Comparison of ENCODE assay signal across 24 cellular contexts in genomic region chr17:47624727-47625068, GRCh38. TPM values are rescaled to one million over a fixed set of nuclear protein-coding genes. Genes with fewer than 3 reads are reported as not detected.
A peak's percentile ranks its signal among the peaks of the same experiment; 100 is the strongest.
DNase-seq lines count a peak whose midpoint lies in the region; ATAC-seq, FAIRE-seq and TF ChIP-seq lines count a peak whose summit lies in the region.
"Had no signal": no experiment of that assay in that cellular context is flagged by ENCODE, and none has a peak within 500 bp of the region (broad histone marks: within the 10 kb centered on the region; RNA-seq: fewer than 3 reads in every experiment).

No MANE protein-coding gene starts in this region.

- H3K4me2 ChIP-seq in MM.1S (ENCODE audit: low read depth, low read length) (peak overlapping the region; percentile 46), HepG2 (ENCODE audit: low read depth, low read length) (no peak overlapping the region)

- H3K27me3 ChIP-seq in MM.1S (replicated peaks; ENCODE audit: insufficient read depth, low read length) (no peaks in the 10 kb centered on the region), HepG2 (ENCODE audit: control insufficient read depth in 1 of 2, insufficient read depth in 2 of 2, low read length in 2 of 2) (no peaks in the 10 kb centered on the region), MG63 (no peaks in the 10 kb centered on the region)
- H3K27me3 ChIP-seq: BE2C had no signal

- no peak for ATAC-seq in activated T-cell treated with anti-CD3 and anti-CD28 coated beads, Interleukin-2, amount 50 U/mL, for 72 hours (replicated peaks in 1 of 2)
- ATAC-seq in HepG2 (peak; percentile 56), GM21367 (IDR thresholded peaks at IDR 0.05; ENCODE audit: unreplicated experiment) (no peak), GM19035 (IDR thresholded peaks at IDR 0.05; ENCODE audit: unreplicated experiment) (no peak)
- ATAC-seq: Panc1, SK-N-SH treated with all-trans-retinoic acid at 6 μM for 48 hours had no signal

- H2AFZ ChIP-seq in MM.1S (ENCODE audit: low read length) (no peak overlapping the region), HepG2 (ENCODE audit: low read length) (no peak overlapping the region)

- no peaks in the 10 kb centered on the region for H3K27me3 Mint-ChIP-seq in activated T-cell treated with anti-CD3 and anti-CD28 coated beads, Interleukin-2, amount 50 U/mL, for 24 hours
- no peaks in the 10 kb centered on the region for H3K27me3 Mint-ChIP-seq in activated T-cell treated with anti-CD3 and anti-CD28 coated beads, Interleukin-2, amount 50 U/mL, for 72 hours (ENCODE audit: low read depth)

- no peak for TF ChIP-seq RAD21 in HepG2 (CRISPR knock-in tag; IDR thresholded peaks at IDR 0.05)

- CTCF ChIA-PET in HepG2 (lab: Yijun Ruan, JAX; ENCODE audit: low intra/inter-chr PET ratio, low total read pairs) = no interaction called here

- H3K9me2 ChIP-seq in MM.1S (replicated peaks; ENCODE audit: insufficient read depth, low read length) = no peaks in the 10 kb centered on the region

- POLR2A ChIA-PET in HepG2 (lab: Yijun Ruan, JAX) = interaction anchor here (2.2 kb wide), 1 partner anchor 25 kb away, joined by 10 read pairs; the partner anchor contains the start of gene KPNB1

- DNase-seq in activated T-cell treated with anti-CD3 and anti-CD28 coated beads, Interleukin-2, amount 50 U/mL, for 24 hours = no peak
- no peak for DNase-seq in activated T-cell treated with anti-CD3 and anti-CD28 coated beads, Interleukin-2, amount 50 U/mL, for 72 hours
- no peak for DNase-seq in MM.1S
- DNase-seq in HepG2 (ENCODE audit: low spot score) = no peak
- no peak for DNase-seq in MG63
- DNase-seq: BE2C; DMS79 treated with DMSO at 0.1 percent for 48 hours; HFFc6; KBM-7; NCI-H1092 treated with DMSO at 0.1 percent for 48 hours; NCI-H1436 treated with DMSO at 0.1 percent for 48 hours; NCI-H2081; NCI-H2171; NCI-H345; NCI-H524; NCI-H774; NK-92 treated with Interleukin-12 subunit alpha and Interleukin-12 subunit beta, amount 100 ng/mL, for 24 hours had no signal

- peaks cover 44% of the 10 kb centered on the region for H3F3A ChIP-seq in MM.1S (ENCODE audit: insufficient read depth, low read length)

- H3K4me3 ChIP-seq in MM.1S (ENCODE audit: low read length) (no peak overlapping the region), HepG2 (replicated peaks in 1 of 3; ENCODE audit: insufficient read depth in 1 of 3, low read depth in 2 of 3, low read length in 3 of 3) (no peak overlapping the region), MG63 (no peak overlapping the region)

- H3K4me1 Mint-ChIP-seq in activated T-cell treated with anti-CD3 and anti-CD28 coated beads, Interleukin-2, amount 50 U/mL, for 24 hours (ENCODE audit: low read depth) = peaks cover 16% of the 10 kb centered on the region
- H3K4me1 Mint-ChIP-seq in activated T-cell treated with anti-CD3 and anti-CD28 coated beads, Interleukin-2, amount 50 U/mL, for 72 hours (ENCODE audit: low read depth) = peaks cover 20% of the 10 kb centered on the region

- H3K9ac ChIP-seq in MM.1S (ENCODE audit: low read length) (peak overlapping the region; percentile 21; the same call in 1 of the 2 replicates), HepG2 (ENCODE audit: insufficient read depth, low read depth, low read length) (no peak overlapping the region)

- BruUV-seq in HepG2 (replicated peaks; lab: Mats Ljungman, UMichigan) = no TSS peak

- TF ChIP-seq POLR2A in HepG2 (IDR thresholded peaks at IDR 0.05; ENCODE audit: insufficient read depth in 1 of 2, low read depth in 2 of 2, low read length in 2 of 2) = no peak

- TF ChIP-seq CTCF in MM.1S (IDR thresholded peaks at IDR 0.05; ENCODE audit: low read length) (no peak), HepG2 (CRISPR knock-in tag; IDR thresholded peaks at IDR 0.05) (no peak)

- H4K20me1 ChIP-seq in MM.1S (ENCODE audit: insufficient read depth, low read length) = no peaks in the 10 kb centered on the region
- no peaks in the 10 kb centered on the region for H4K20me1 ChIP-seq in HepG2 (ENCODE audit: insufficient read depth, low read length)

- in situ Hi-C loops in HepG2 (cut with HindIII; ENCODE audit: extremely low pct_ligation_motif_present, low pct_unique_long_range_greater_than_20kb) = loop anchor here (25.0 kb wide), 2 partner anchors 112 to 262 kb away; no protein-coding TSS in a partner anchor

- 74% methylated on average over 1 of the region's 1 CpG for WGBS in HepG2 (ENCODE audit: low lambda C conversion rate)

- no peak overlapping the region for H3K4me3 Mint-ChIP-seq in activated T-cell treated with anti-CD3 and anti-CD28 coated beads, Interleukin-2, amount 50 U/mL, for 24 hours
- H3K4me3 Mint-ChIP-seq in activated T-cell treated with anti-CD3 and anti-CD28 coated beads, Interleukin-2, amount 50 U/mL, for 72 hours = no peak overlapping the region
- H3K4me3 Mint-ChIP-seq: HFFc6 had no signal

- H3K79me2 ChIP-seq in MM.1S (ENCODE audit: low read length) = 0 out of 2 replicates have a peak, but pooled peaks cover 9% of the 10 kb centered on the region
- H3K79me2 ChIP-seq in HepG2 (ENCODE audit: insufficient read depth, low read length) = no peaks in the 10 kb centered on the region

- H3K27ac Mint-ChIP-seq in activated T-cell treated with anti-CD3 and anti-CD28 coated beads, Interleukin-2, amount 50 U/mL, for 24 hours = peak overlapping the region; percentile 59
- no peak overlapping the region for H3K27ac Mint-ChIP-seq in activated T-cell treated with anti-CD3 and anti-CD28 coated beads, Interleukin-2, amount 50 U/mL, for 72 hours
- H3K27ac Mint-ChIP-seq: HFFc6 had no signal

- H3K36me3 Mint-ChIP-seq in activated T-cell treated with anti-CD3 and anti-CD28 coated beads, Interleukin-2, amount 50 U/mL, for 24 hours (ENCODE audit: low read depth) = peaks cover 49% of the 10 kb centered on the region
- H3K36me3 Mint-ChIP-seq in activated T-cell treated with anti-CD3 and anti-CD28 coated beads, Interleukin-2, amount 50 U/mL, for 72 hours (ENCODE audit: insufficient read depth in 2 of 2) = peaks cover 3 to 17% of the 10 kb centered on the region in 2 donors

- no peak for TF ChIP-seq EP300 in HepG2 (IDR thresholded peaks at IDR 0.05; ENCODE audit: low read depth in 2 of 2, low read length in 2 of 2)
- TF ChIP-seq EP300 in HepG2 (CRISPR knock-in tag; IDR thresholded peaks at IDR 0.05; ENCODE audit: borderline replicate concordance) = no peak

- no peaks in the 10 kb centered on the region for H3K9me3 Mint-ChIP-seq in activated T-cell treated with anti-CD3 and anti-CD28 coated beads, Interleukin-2, amount 50 U/mL, for 24 hours
- no peaks in the 10 kb centered on the region for H3K9me3 Mint-ChIP-seq in activated T-cell treated with anti-CD3 and anti-CD28 coated beads, Interleukin-2, amount 50 U/mL, for 72 hours
- H3K9me3 Mint-ChIP-seq: HFFc6 had no signal

- no peak for FAIRE-seq in HepG2 (lab: Jason Lieb, UNC)
- FAIRE-seq: A204.1, GM12891, H1 had no signal

- H3K4me1 ChIP-seq in MM.1S (ENCODE audit: low read length) (peaks cover 51% of the 10 kb centered on the region), HepG2 (ENCODE audit: insufficient read depth, low read length) (peaks cover 7% of the 10 kb centered on the region; the same call in 1 of the 2 replicates)
- H3K4me1 ChIP-seq: BE2C had no signal

- H3K36me3 ChIP-seq in MM.1S (replicated peaks; ENCODE audit: insufficient read depth, low read length) = no peaks in the 10 kb centered on the region
- H3K36me3 ChIP-seq in HepG2 (replicated peaks in 1 of 2; ENCODE audit: control insufficient read depth in 1 of 2, insufficient read depth in 2 of 2, low read length in 2 of 2) = peaks cover 7 to 15% of the 10 kb centered on the region in 2 experiments
- peaks cover 51% of the 10 kb centered on the region for H3K36me3 ChIP-seq in MG63

- intact Hi-C loops in HepG2 (cut with micrococcal nuclease; ENCODE audit: unreplicated experiment) = loop anchor here (1.0 kb wide), 1 partner anchor 26 kb away; no protein-coding TSS in a partner anchor

- H3K27ac ChIP-seq in MM.1S (ENCODE audit: low read length) = peak overlapping the region; percentile 78
- no peak overlapping the region for H3K27ac ChIP-seq in HepG2 (ENCODE audit: extremely low read length, insufficient read depth, low read length)

- no peaks in the 10 kb centered on the region for H3K9me3 ChIP-seq in MM.1S (replicated peaks; ENCODE audit: insufficient read depth, low read length)
- H3K9me3 ChIP-seq in HepG2 (ENCODE audit: low read length) = no peaks in the 10 kb centered on the region
- H3K9me3 ChIP-seq in MG63 = no peaks in the 10 kb centered on the region
- H3K9me3 ChIP-seq: BE2C had no signal

TF ChIP-seq in HepG2, 621 proteins besides CTCF, POLR2A, EP300 and RAD21 (continues in another document):
- no peak for TF ChIP-seq MEIS2 (CRISPR knock-in tag; IDR thresholded peaks at IDR 0.05)
- TF ChIP-seq ZNF432 (CRISPR knock-in tag; IDR thresholded peaks at IDR 0.05; ENCODE audit: borderline replicate concordance) = no peak
- TF ChIP-seq FOSL2 (CRISPR knock-in tag; IDR thresholded peaks at IDR 0.05) = no peak
- no peak for TF ChIP-seq FOXO1 (CRISPR knock-in tag; IDR thresholded peaks at IDR 0.05)
- no peak for TF ChIP-seq NFKBIZ (CRISPR knock-in tag; IDR thresholded peaks at IDR 0.05)

RNA-seq across cellular contexts. Expression of gene KPNB1, which starts 25.0 kb away (rescaled TPM):
- total RNA-seq in activated T-cell treated with anti-CD3 and anti-CD28 coated beads, Interleukin-2, amount 50 U/mL, for 72 hours = 100 to 1,000 TPM; 581 to 729 TPM
- 424 and 443 TPM in 2 replicates for total RNA-seq in HepG2 (2016; rRNA removed; fragmentation: Illumina TruSeq; extraction: Trizol)
- 39.2 and 44.6 TPM in 2 replicates for total RNA-seq in HepG2 (2016; cell fraction: cytosol; rRNA removed; fragmentation: Illumina TruSeq; extraction: Trizol; ENCODE audit: low read depth)
- 408 and 433 TPM in 2 replicates for total RNA-seq in HepG2 (2016; cell fraction: insoluble cytoplasmic fraction; rRNA removed; fragmentation: Illumina TruSeq; extraction: Trizol)
- 113 and 126 TPM in 2 replicates for total RNA-seq in HepG2 (2016; cell fraction: membrane; rRNA removed; fragmentation: Illumina TruSeq; extraction: Trizol)
- total RNA-seq in HepG2 (2016; cell fraction: nucleus; rRNA removed; fragmentation: Illumina TruSeq; extraction: Trizol) = 217 and 252 TPM in 2 replicates
- 164 and 169 TPM in 2 replicates for polyA plus RNA-seq in HepG2 (2011; rRNA removed)
- polyA plus RNA-seq in HepG2 (2011; cell fraction: cytosol; rRNA removed) = 81.9 and 93.5 TPM in 2 replicates
- polyA plus RNA-seq in HepG2 (2011; cell fraction: nucleus; rRNA removed) = 158 and 166 TPM in 2 replicates
- polyA plus RNA-seq in HepG2 (2012) = 249 and 287 TPM in 2 replicates
- 7.4 and 10.3 TPM in 2 replicates for polyA plus RNA-seq in HepG2 (2016; cell fraction: cytosol; fragmentation: Illumina TruSeq; extraction: Trizol; ENCODE audit: low read depth)
- polyA plus RNA-seq in HepG2 (2016; cell fraction: insoluble cytoplasmic fraction; fragmentation: Illumina TruSeq; extraction: Trizol; ENCODE audit: low read depth) = 390 TPM in 2 replicates
- polyA plus RNA-seq in HepG2 (2016; cell fraction: membrane; fragmentation: Illumina TruSeq; extraction: Trizol; ENCODE audit: low read depth) = 36.4 and 43.8 TPM in 2 replicates
- 416 and 457 TPM in 2 replicates for polyA plus RNA-seq in HepG2 (2016; cell fraction: nucleus; fragmentation: Illumina TruSeq; extraction: Trizol; ENCODE audit: insufficient read depth, low read depth)
- 266 and 436 TPM in 2 replicates for polyA minus RNA-seq in HepG2 (2011; rRNA and poly(A)+ RNA removed; ENCODE audit: low replicate concordance)
- polyA minus RNA-seq in HepG2 (2011; cell fraction: cytosol; rRNA and poly(A)+ RNA removed) = 150 and 163 TPM in 2 replicates
- 84.6 and 120 TPM in 2 replicates for polyA minus RNA-seq in HepG2 (2011; cell fraction: nucleus; rRNA and poly(A)+ RNA removed)
- total RNA-seq in MG63 (2014; rRNA removed; shearing (Covaris generic); ENCODE audit: low replicate concordance) = 202 and 291 TPM in 2 replicates
